1 cellular context compared by ENCODE assay signal in the genomic region with DNA sequence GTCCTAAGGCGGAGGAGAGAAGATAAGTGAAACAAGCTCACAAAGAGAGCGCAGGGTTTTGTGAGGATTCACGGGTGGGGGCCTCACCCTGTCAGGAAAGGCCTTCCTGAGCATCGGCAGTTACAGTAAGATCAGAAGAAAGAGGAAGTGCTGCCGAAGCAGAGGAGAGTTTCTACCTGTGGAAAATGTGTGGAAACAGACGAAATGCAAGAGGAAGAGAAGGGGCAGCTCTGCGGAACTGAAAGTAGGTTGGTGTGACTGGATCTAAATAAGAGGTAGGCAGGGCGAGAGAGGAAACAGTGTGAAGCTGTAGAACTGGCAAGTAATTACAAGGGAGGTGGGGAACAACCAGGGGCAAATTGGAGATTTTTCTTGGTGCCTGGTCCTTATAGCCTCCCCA.
TF ChIP-seq lines count a peak whose summit lies in the region.

No MANE protein-coding gene starts in this region.

TF ChIP-seq in GM12878, 131 proteins besides CTCF, POLR2A, EP300 and RAD21 (continued from another document):
- TF ChIP-seq, protein P1, sequence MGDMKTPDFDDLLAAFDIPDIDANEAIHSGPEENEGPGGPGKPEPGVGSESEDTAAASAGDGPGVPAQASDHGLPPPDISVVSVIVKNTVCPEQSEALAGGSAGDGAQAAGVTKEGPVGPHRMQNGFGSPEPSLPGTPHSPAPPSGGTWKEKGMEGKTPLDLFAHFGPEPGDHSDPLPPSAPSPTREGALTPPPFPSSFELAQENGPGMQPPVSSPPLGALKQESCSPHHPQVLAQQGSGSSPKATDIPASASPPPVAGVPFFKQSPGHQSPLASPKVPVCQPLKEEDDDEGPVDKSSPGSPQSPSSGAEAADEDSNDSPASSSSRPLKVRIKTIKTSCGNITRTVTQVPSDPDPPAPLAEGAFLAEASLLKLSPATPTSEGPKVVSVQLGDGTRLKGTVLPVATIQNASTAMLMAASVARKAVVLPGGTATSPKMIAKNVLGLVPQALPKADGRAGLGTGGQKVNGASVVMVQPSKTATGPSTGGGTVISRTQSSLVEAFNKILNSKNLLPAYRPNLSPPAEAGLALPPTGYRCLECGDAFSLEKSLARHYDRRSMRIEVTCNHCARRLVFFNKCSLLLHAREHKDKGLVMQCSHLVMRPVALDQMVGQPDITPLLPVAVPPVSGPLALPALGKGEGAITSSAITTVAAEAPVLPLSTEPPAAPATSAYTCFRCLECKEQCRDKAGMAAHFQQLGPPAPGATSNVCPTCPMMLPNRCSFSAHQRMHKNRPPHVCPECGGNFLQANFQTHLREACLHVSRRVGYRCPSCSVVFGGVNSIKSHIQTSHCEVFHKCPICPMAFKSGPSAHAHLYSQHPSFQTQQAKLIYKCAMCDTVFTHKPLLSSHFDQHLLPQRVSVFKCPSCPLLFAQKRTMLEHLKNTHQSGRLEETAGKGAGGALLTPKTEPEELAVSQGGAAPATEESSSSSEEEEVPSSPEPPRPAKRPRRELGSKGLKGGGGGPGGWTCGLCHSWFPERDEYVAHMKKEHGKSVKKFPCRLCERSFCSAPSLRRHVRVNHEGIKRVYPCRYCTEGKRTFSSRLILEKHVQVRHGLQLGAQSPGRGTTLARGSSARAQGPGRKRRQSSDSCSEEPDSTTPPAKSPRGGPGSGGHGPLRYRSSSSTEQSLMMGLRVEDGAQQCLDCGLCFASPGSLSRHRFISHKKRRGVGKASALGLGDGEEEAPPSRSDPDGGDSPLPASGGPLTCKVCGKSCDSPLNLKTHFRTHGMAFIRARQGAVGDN (IDR thresholded peaks at IDR 0.05): no peak; the same call in 1 of the 2 replicates
- peak in 1 of 2 experiments; percentile 47; a peak in 1 of 3 replicates for TF ChIP-seq EGR1 (IDR thresholded peaks at IDR 0.05; ENCODE audit: borderline replicate concordance in 1 of 2, low read depth in 2 of 2, low read length in 2 of 2)
- TF ChIP-seq MYC (IDR thresholded peaks at IDR 0.05; ENCODE audit: insufficient read depth, insufficient read length, insufficient replicate concordance, low read length, severe bottlenecking): no peak
- no peak for TF ChIP-seq POLR2AphosphoS5 (IDR thresholded peaks at IDR 0.05; ENCODE audit: low read length)
- no peak for TF ChIP-seq YBX1 (IDR thresholded peaks at IDR 0.05)
- TF ChIP-seq, protein P2, sequence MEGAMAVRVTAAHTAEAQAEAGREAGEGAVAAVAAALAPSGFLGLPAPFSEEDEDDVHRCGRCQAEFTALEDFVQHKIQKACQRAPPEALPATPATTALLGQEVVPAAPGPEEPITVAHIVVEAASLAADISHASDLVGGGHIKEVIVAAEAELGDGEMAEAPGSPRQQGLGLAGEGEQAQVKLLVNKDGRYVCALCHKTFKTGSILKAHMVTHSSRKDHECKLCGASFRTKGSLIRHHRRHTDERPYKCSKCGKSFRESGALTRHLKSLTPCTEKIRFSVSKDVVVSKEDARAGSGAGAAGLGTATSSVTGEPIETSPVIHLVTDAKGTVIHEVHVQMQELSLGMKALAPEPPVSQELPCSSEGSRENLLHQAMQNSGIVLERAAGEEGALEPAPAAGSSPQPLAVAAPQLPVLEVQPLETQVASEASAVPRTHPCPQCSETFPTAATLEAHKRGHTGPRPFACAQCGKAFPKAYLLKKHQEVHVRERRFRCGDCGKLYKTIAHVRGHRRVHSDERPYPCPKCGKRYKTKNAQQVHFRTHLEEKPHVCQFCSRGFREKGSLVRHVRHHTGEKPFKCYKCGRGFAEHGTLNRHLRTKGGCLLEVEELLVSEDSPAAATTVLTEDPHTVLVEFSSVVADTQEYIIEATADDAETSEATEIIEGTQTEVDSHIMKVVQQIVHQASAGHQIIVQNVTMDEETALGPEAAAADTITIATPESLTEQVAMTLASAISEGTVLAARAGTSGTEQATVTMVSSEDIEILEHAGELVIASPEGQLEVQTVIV (IDR thresholded peaks at IDR 0.05; ENCODE audit: borderline replicate concordance, partially characterized antibody): no peak
- TF ChIP-seq ZNF24 (IDR thresholded peaks at IDR 0.05): no peak
- no peak for TF ChIP-seq RFX5 (IDR thresholded peaks at IDR 0.05; ENCODE audit: low read depth, low read length)
- TF ChIP-seq SMAD1 (IDR thresholded peaks at IDR 0.05; ENCODE audit: low read depth, partially characterized antibody): no peak
- TF ChIP-seq CREM (IDR thresholded peaks at IDR 0.05; ENCODE audit: low read depth): peak; percentile 57; the same call in 1 of the 2 replicates
- TF ChIP-seq RELA (IDR thresholded peaks at IDR 0.05; ENCODE audit: borderline replicate concordance, partially characterized antibody): no peak
- peak; percentile 40; the same call in 1 of the 2 replicates for TF ChIP-seq JUND (IDR thresholded peaks at IDR 0.05; ENCODE audit: low read depth, low read length)
- TF ChIP-seq IRF4 (IDR thresholded peaks at IDR 0.05; ENCODE audit: low read depth, low read length): peak; percentile 92
- TF ChIP-seq, protein P3, sequence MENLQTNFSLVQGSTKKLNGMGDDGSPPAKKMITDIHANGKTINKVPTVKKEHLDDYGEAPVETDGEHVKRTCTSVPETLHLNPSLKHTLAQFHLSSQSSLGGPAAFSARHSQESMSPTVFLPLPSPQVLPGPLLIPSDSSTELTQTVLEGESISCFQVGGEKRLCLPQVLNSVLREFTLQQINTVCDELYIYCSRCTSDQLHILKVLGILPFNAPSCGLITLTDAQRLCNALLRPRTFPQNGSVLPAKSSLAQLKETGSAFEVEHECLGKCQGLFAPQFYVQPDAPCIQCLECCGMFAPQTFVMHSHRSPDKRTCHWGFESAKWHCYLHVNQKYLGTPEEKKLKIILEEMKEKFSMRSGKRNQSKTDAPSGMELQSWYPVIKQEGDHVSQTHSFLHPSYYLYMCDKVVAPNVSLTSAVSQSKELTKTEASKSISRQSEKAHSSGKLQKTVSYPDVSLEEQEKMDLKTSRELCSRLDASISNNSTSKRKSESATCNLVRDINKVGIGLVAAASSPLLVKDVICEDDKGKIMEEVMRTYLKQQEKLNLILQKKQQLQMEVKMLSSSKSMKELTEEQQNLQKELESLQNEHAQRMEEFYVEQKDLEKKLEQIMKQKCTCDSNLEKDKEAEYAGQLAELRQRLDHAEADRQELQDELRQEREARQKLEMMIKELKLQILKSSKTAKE (IDR thresholded peaks at IDR 0.05; ENCODE audit: low read depth, poor library complexity, severe bottlenecking): peak; percentile 72
- TF ChIP-seq ZZZ3 (IDR thresholded peaks at IDR 0.05; ENCODE audit: control insufficient read depth, insufficient read length, low read depth): no peak
- TF ChIP-seq, protein P4, sequence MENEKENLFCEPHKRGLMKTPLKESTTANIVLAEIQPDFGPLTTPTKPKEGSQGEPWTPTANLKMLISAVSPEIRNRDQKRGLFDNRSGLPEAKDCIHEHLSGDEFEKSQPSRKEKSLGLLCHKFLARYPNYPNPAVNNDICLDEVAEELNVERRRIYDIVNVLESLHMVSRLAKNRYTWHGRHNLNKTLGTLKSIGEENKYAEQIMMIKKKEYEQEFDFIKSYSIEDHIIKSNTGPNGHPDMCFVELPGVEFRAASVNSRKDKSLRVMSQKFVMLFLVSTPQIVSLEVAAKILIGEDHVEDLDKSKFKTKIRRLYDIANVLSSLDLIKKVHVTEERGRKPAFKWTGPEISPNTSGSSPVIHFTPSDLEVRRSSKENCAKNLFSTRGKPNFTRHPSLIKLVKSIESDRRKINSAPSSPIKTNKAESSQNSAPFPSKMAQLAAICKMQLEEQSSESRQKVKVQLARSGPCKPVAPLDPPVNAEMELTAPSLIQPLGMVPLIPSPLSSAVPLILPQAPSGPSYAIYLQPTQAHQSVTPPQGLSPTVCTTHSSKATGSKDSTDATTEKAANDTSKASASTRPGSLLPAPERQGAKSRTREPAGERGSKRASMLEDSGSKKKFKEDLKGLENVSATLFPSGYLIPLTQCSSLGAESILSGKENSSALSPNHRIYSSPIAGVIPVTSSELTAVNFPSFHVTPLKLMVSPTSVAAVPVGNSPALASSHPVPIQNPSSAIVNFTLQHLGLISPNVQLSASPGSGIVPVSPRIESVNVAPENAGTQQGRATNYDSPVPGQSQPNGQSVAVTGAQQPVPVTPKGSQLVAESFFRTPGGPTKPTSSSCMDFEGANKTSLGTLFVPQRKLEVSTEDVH (IDR thresholded peaks at IDR 0.05; ENCODE audit: low read depth, partially characterized antibody): no peak
- TF ChIP-seq, protein P5, sequence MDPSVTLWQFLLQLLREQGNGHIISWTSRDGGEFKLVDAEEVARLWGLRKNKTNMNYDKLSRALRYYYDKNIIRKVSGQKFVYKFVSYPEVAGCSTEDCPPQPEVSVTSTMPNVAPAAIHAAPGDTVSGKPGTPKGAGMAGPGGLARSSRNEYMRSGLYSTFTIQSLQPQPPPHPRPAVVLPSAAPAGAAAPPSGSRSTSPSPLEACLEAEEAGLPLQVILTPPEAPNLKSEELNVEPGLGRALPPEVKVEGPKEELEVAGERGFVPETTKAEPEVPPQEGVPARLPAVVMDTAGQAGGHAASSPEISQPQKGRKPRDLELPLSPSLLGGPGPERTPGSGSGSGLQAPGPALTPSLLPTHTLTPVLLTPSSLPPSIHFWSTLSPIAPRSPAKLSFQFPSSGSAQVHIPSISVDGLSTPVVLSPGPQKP (IDR thresholded peaks at IDR 0.05; ENCODE audit: low read depth, low read length): no peak
- TF ChIP-seq CHD2 (IDR thresholded peaks at IDR 0.05; ENCODE audit: borderline replicate concordance, low read depth, low read length): peak; percentile 53; the same call in 1 of the 2 replicates
- TF ChIP-seq, protein P6, sequence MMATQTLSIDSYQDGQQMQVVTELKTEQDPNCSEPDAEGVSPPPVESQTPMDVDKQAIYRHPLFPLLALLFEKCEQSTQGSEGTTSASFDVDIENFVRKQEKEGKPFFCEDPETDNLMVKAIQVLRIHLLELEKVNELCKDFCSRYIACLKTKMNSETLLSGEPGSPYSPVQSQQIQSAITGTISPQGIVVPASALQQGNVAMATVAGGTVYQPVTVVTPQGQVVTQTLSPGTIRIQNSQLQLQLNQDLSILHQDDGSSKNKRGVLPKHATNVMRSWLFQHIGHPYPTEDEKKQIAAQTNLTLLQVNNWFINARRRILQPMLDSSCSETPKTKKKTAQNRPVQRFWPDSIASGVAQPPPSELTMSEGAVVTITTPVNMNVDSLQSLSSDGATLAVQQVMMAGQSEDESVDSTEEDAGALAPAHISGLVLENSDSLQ (IDR thresholded peaks at IDR 0.05): peak; percentile 28; the same call in 1 of the 2 replicates
- TF ChIP-seq WRNIP1 (IDR thresholded peaks at IDR 0.05; ENCODE audit: borderline replicate concordance, low read depth, low read length): no peak
- no peak for TF ChIP-seq RB1 (IDR thresholded peaks at IDR 0.05; ENCODE audit: borderline replicate concordance)
- peak; percentile 97 for TF ChIP-seq SPI1 (IDR thresholded peaks at IDR 0.05; ENCODE audit: borderline replicate concordance, insufficient read depth, low read depth, low read length)
- TF ChIP-seq KLF5 (IDR thresholded peaks at IDR 0.05; ENCODE audit: partially characterized antibody): no peak
- peak; percentile 37 for TF ChIP-seq MEF2B (IDR thresholded peaks at IDR 0.05; ENCODE audit: partially characterized antibody, poor library complexity, severe bottlenecking)
- no peak for TF ChIP-seq NKRF (conservative IDR thresholded peaks at IDR 0.05)
- peak; percentile 95 for TF ChIP-seq NBN (IDR thresholded peaks at IDR 0.05)
- TF ChIP-seq CBX3 (IDR thresholded peaks at IDR 0.05; ENCODE audit: borderline replicate concordance, low read depth): no peak
- no peak for TF ChIP-seq KAT2A (conservative IDR thresholded peaks at IDR 0.05; ENCODE audit: control insufficient read depth, low read depth, low read length)
- no peak for TF ChIP-seq RAD51 (IDR thresholded peaks at IDR 0.05)
- 0 out of 2 replicates have a peak, but pooled peaks have one; percentile 50 for TF ChIP-seq ZNF217 (IDR thresholded peaks at IDR 0.05)
- no peak for TF ChIP-seq NR2C2 (IDR thresholded peaks at IDR 0.05; ENCODE audit: borderline replicate concordance, control insufficient read depth, insufficient read length, low read depth)
- TF ChIP-seq ZNF622 (IDR thresholded peaks at IDR 0.05): no peak
- no peak for TF ChIP-seq ZNF274 (IDR thresholded peaks at IDR 0.05; ENCODE audit: insufficient read depth, insufficient read length)
- no peak for TF ChIP-seq ESRRA (IDR thresholded peaks at IDR 0.05; ENCODE audit: low read length)
- no peak for TF ChIP-seq IRF5 (IDR thresholded peaks at IDR 0.05; ENCODE audit: borderline replicate concordance)
- TF ChIP-seq MYB (IDR thresholded peaks at IDR 0.05; ENCODE audit: borderline replicate concordance, low read depth, low read length): no peak
- TF ChIP-seq SUZ12 (IDR thresholded peaks at IDR 0.05; ENCODE audit: unreplicated experiment): no peak
- no peak for TF ChIP-seq SUPT20H (IDR thresholded peaks at IDR 0.05; ENCODE audit: borderline replicate concordance, control insufficient read depth, low read depth, low read length)
- TF ChIP-seq USF2 (IDR thresholded peaks at IDR 0.05; ENCODE audit: borderline replicate concordance, low read depth, low read length): no peak
